Comparison of ENCODE assay signal across 9 cellular contexts in the genomic region with DNA sequence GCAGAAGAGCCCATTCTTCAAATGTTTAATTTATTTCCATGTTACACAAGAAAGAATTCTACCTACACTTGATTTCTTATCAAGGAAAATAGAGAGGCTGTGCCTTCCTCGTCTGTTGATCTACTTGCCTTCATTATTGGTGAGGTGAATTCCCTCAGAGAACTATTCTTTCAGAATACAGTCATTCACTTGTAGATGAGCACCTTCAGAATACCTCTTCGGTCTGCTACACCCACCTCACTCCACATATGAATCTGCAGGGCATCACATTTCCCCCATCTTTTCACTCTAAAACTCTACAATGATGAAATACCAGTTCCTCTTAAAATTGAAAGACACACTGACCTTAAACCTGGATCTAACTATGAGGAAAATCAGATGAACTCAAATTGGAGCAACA. TPM values are rescaled to one million over a fixed set of nuclear protein-coding genes. Genes with fewer than 3 reads are reported as not detected.
"Had no signal": no experiment of that assay in that cellular context is flagged by ENCODE, and none has a peak within 500 bp of the region (broad histone marks: within the 10 kb centered on the region; RNA-seq: fewer than 3 reads in every experiment).

No MANE protein-coding gene starts in this region.

- ATAC-seq: HCT116, K562 had no signal

- FAIRE-seq: H54, HTR-8/SVneo, K562 had no signal

- H3K4me1 ChIP-seq: HAP-1 had no signal

- H3K36me3 ChIP-seq: HAP-1 had no signal

- H3K9me3 ChIP-seq: HAP-1 had no signal

- DNase-seq: GOT3, IMR-90, KG1 had no signal

- H3K4me3 ChIP-seq: HAP-1, K562 had no signal

RNA-seq across cellular contexts. Expression of a gene that starts 43.0 kb away (rescaled TPM):
- total RNA-seq: HT-29, IMR-90, K562 had no signal
- polyA plus RNA-seq: IMR-90, K562 had no signal
